Comparison of ENCODE assay signal across 8 cellular contexts in genomic region chr11:63888170-63889086, GRCh38. TPM values are rescaled to one million over a fixed set of nuclear protein-coding genes. Genes with fewer than 3 reads are reported as not detected.
DNase-seq lines count a peak whose midpoint lies in the region; ATAC-seq and TF ChIP-seq lines count a peak whose summit lies in the region.

No MANE protein-coding gene starts in this region.

- no peaks in the 10 kb centered on the region for H3K27me3 ChIP-seq in iPS-15b (ENCODE audit: control insufficient read depth, insufficient read depth, low read length)
- H3K27me3 ChIP-seq in spleen (replicated peaks in 1 of 7), result no peaks in the 10 kb centered on the region

- H3K4me3 ChIP-seq in iPS-15b (ENCODE audit: low read depth, low read length), result peak overlapping the region; percentile 3
- H3K4me3 ChIP-seq in spleen, result peak overlapping the region; percentile 11 to 71 (median 42)

- peak overlapping the region; percentile 74 to 93 (median 86) for H3K27ac ChIP-seq in spleen

- H3K27me3 Mint-ChIP-seq in activated naive CD8-positive, alpha-beta T cell treated with anti-CD3 and anti-CD28 coated beads, Interleukin-2, amount 10 ng/mL, durations not matched to agents 7 days and 5 days, result no peaks in the 10 kb centered on the region

- 10 to 22% (median 11%) methylated on average over 24 to 25 of the region's 25 CpGs for WGBS in spleen, 5 donors

- no peak for TF ChIP-seq POLR2A in spleen (IDR thresholded peaks at IDR 0.05)

- peaks cover 18% of the 10 kb centered on the region for H3K4me1 ChIP-seq in iPS-15b (ENCODE audit: control insufficient read depth, insufficient read depth, low read length)
- peaks cover 36 to 100% (median 69%) of the 10 kb centered on the region in 6 donors for H3K4me1 ChIP-seq in spleen

- ATAC-seq in GM19025 (IDR thresholded peaks at IDR 0.05; ENCODE audit: low read depth, unreplicated experiment), result peak; percentile 61
- ATAC-seq in activated naive CD8-positive, alpha-beta T cell treated with anti-CD3 and anti-CD28 coated beads, Interleukin-2, amount 10 ng/mL, durations not matched to agents 7 days and 5 days (ENCODE audit: low read depth), result peak; percentile 84

- peak in 1 of 11 experiments; percentile 9 for TF ChIP-seq CTCF in spleen (IDR thresholded peaks at IDR 0.05 in 8 of 11, conservative IDR thresholded peaks at IDR 0.05 in 3 of 11)

- no peaks in the 10 kb centered on the region for H3K9me3 Mint-ChIP-seq in activated naive CD8-positive, alpha-beta T cell treated with anti-CD3 and anti-CD28 coated beads, Interleukin-2, amount 10 ng/mL, durations not matched to agents 7 days and 5 days

- POLR2A ChIA-PET in activated naive CD8-positive, alpha-beta T cell treated with anti-CD3 and anti-CD28 coated beads, Interleukin-2, amount 10 ng/mL, durations not matched to agents 7 days and 5 days (lab: Charles Lee), result interaction anchor here (0.6 to 2.8 kb wide), 5 partner anchors 8 to 422 kb away, joined by 3 to 14 read pairs (median 3); partner anchors contain the start of gene MARK2

- intact Hi-C loops in spleen (cut with DNase I; ENCODE audit: low total_unique reads), result no loop called here

- peaks cover 58% of the 10 kb centered on the region for H3K4me1 Mint-ChIP-seq in activated naive CD8-positive, alpha-beta T cell treated with anti-CD3 and anti-CD28 coated beads, Interleukin-2, amount 10 ng/mL, durations not matched to agents 7 days and 5 days

- no peaks in the 10 kb centered on the region for H3K9me3 ChIP-seq in iPS-15b (ENCODE audit: control insufficient read depth, insufficient read depth, low read length)
- H3K9me3 ChIP-seq in spleen, result no peaks in the 10 kb centered on the region

- peaks cover 19% of the 10 kb centered on the region for H3K36me3 Mint-ChIP-seq in activated naive CD8-positive, alpha-beta T cell treated with anti-CD3 and anti-CD28 coated beads, Interleukin-2, amount 10 ng/mL, durations not matched to agents 7 days and 5 days

- peak; percentile 29 for DNase-seq in A172 (ENCODE audit: low spot score)
- peak; percentile 95 for DNase-seq in HT-29 (ENCODE audit: low spot score)
- peak; percentile 90 for DNase-seq in SKM-1 treated with dmso at 0.1 percent for 144 hours (lab: John Stamatoyannopoulos, UW; ENCODE audit: unreplicated experiment)
- peak; percentile 75 for DNase-seq in activated naive CD8-positive, alpha-beta T cell treated with anti-CD3 and anti-CD28 coated beads, Interleukin-2, amount 10 ng/mL, durations not matched to agents 7 days and 5 days
- DNase-seq in spleen, result peak; percentile 92
- DNase-seq in DMS 273 (lab: John Stamatoyannopoulos, UW; ENCODE audit: unreplicated experiment), result no peak

- H3K9ac ChIP-seq in iPS-15b (ENCODE audit: low read depth, low read length), result peak overlapping the region; percentile 62

- peak overlapping the region; percentile 97 for H3K27ac Mint-ChIP-seq in activated naive CD8-positive, alpha-beta T cell treated with anti-CD3 and anti-CD28 coated beads, Interleukin-2, amount 10 ng/mL, durations not matched to agents 7 days and 5 days

- H3K36me3 ChIP-seq in iPS-15b (ENCODE audit: control insufficient read depth, insufficient read depth, low read length) (no peaks in the 10 kb centered on the region), spleen (peaks cover 0 to 26% (median 2%) of the 10 kb centered on the region in 6 donors)

- peak overlapping the region; percentile 98 for H3K4me3 Mint-ChIP-seq in activated naive CD8-positive, alpha-beta T cell treated with anti-CD3 and anti-CD28 coated beads, Interleukin-2, amount 10 ng/mL, durations not matched to agents 7 days and 5 days

RNA-seq across cellular contexts. Expression of gene RCOR2, which starts 28.5 kb away (rescaled TPM):
- total RNA-seq in A172 (2014; rRNA removed; shearing (Covaris generic)), result 0.05 and 0.14 TPM in 2 replicates
- 0.37 and 2.0 TPM in 2 replicates for total RNA-seq in HT-29 (2014; rRNA removed; shearing (Covaris generic))
- total RNA-seq in activated naive CD8-positive, alpha-beta T cell treated with anti-CD3 and anti-CD28 coated beads, Interleukin-2, amount 10 ng/mL, durations not matched to agents 7 days and 5 days, result under 1 TPM; 0.58 to 0.74 TPM
- total RNA-seq in spleen, result under 1 TPM in 5 of 7 donors, not detected in 2; 0.17 to 0.52 (median 0.26) TPM
- under 1 TPM; 0.07 to 0.18 (median 0.10) TPM for polyA plus RNA-seq in spleen

RNA-seq across cellular contexts. Expression of gene MARK2, which starts 49.5 kb away (rescaled TPM):
- 14.8 TPM in 2 replicates for total RNA-seq in A172 (2014; rRNA removed; shearing (Covaris generic))
- total RNA-seq in HT-29 (2014; rRNA removed; shearing (Covaris generic)), result 75.6 and 96.1 TPM in 2 replicates
- total RNA-seq in activated naive CD8-positive, alpha-beta T cell treated with anti-CD3 and anti-CD28 coated beads, Interleukin-2, amount 10 ng/mL, durations not matched to agents 7 days and 5 days, result 10 to 100 TPM; 60.6 to 62.3 TPM
- 10 to 100 TPM; 41.2 to 67.3 (median 48.6) TPM for total RNA-seq in spleen
- polyA plus RNA-seq in spleen, result 10 to 100 TPM in 1 of 3 donors, 1 to 10 TPM in 2; 6.9 to 23.3 (median 7.0) TPM

RNA-seq across cellular contexts. Expression of gene NAA40, which starts 50.4 kb away (rescaled TPM):
- 12.5 and 19.8 TPM in 2 replicates for total RNA-seq in A172 (2014; rRNA removed; shearing (Covaris generic))
- 14.9 and 20.0 TPM in 2 replicates for total RNA-seq in HT-29 (2014; rRNA removed; shearing (Covaris generic))
- 10 to 100 TPM; 39.1 to 39.7 TPM for total RNA-seq in activated naive CD8-positive, alpha-beta T cell treated with anti-CD3 and anti-CD28 coated beads, Interleukin-2, amount 10 ng/mL, durations not matched to agents 7 days and 5 days
- total RNA-seq in spleen, result 10 to 100 TPM; 27.2 to 45.4 (median 35.9) TPM
- 10 to 100 TPM; 12.1 to 21.4 (median 19.8) TPM for polyA plus RNA-seq in spleen
